17 cellular contexts compared by ENCODE assay signal in genomic region chr14:94995551-94995950, GRCh38.
DNase-seq lines count a peak whose midpoint lies in the region; ATAC-seq, FAIRE-seq and TF ChIP-seq lines count a peak whose summit lies in the region.
"Had no signal": no experiment of that assay in that cellular context is flagged by ENCODE, and none has a peak within 500 bp of the region (broad histone marks: within the 10 kb centered on the region; RNA-seq: fewer than 3 reads in every experiment).

No MANE protein-coding gene starts in this region.

- H3K9ac ChIP-seq in HepG2 (ENCODE audit: insufficient read depth, low read depth, low read length) = no peak overlapping the region

- no peak overlapping the region for H3K4me3 Mint-ChIP-seq in GM23338
- H3K4me3 Mint-ChIP-seq in nephron progenitor cell = no peak overlapping the region
- H3K4me3 Mint-ChIP-seq: CD14-positive monocyte; CD4-positive, alpha-beta T cell; CD8-positive, alpha-beta memory T cell had no signal

- 59% methylated on average over 10 of the region's 10 CpGs for WGBS in HepG2 (ENCODE audit: low lambda C conversion rate)

- H3K27me3 Mint-ChIP-seq in GM23338 (ENCODE audit: insufficient read depth, low read depth, poor library complexity) (no peaks in the 10 kb centered on the region), nephron progenitor cell (ENCODE audit: low read depth, poor library complexity) (peaks cover 61% of the 10 kb centered on the region)

- in situ Hi-C loops in HepG2 (cut with HindIII; ENCODE audit: extremely low pct_ligation_motif_present, low pct_unique_long_range_greater_than_20kb) = no loop called here

- 0 out of 2 replicates have a peak overlapping the region, but pooled peaks have one; percentile 38 for H2AFZ ChIP-seq in GM23338
- no peak overlapping the region for H2AFZ ChIP-seq in HepG2 (ENCODE audit: low read length)

- peaks cover 5% of the 10 kb centered on the region; the same call in 1 of the 2 replicates for H3K9me2 ChIP-seq in GM23338 (ENCODE audit: insufficient read depth)

- DNase-seq in GM23338 (ENCODE audit: low spot score) (no peak), NCI-H69 (lab: John Stamatoyannopoulos, UW) (peak; percentile 34), nephron progenitor cell (no peak), HepG2 (ENCODE audit: low spot score) (no peak), posterior vena cava (ENCODE audit: low spot score) (no peak)
- DNase-seq: CD4-positive, alpha-beta T cell; CD8-positive, alpha-beta memory T cell; DMS53; DMS79 treated with DMSO at 0.1 percent for 48 hours; GF-D8; H7; HCEC 1CT had no signal

- POLR2A ChIA-PET in HepG2 (lab: Yijun Ruan, JAX) = no interaction called here

- peaks cover 20% of the 10 kb centered on the region for H3K4me1 Mint-ChIP-seq in GM23338
- H3K4me1 Mint-ChIP-seq in nephron progenitor cell = peaks cover 7% of the 10 kb centered on the region
- H3K4me1 Mint-ChIP-seq: CD8-positive, alpha-beta memory T cell had no signal

- H3K27ac Mint-ChIP-seq in GM23338 = no peak overlapping the region; the same call in 1 of the 2 replicates
- peak overlapping the region; percentile 53 for H3K27ac Mint-ChIP-seq in nephron progenitor cell
- H3K27ac Mint-ChIP-seq: CD4-positive, alpha-beta T cell; CD8-positive, alpha-beta memory T cell had no signal

- H4K20me1 ChIP-seq in GM23338 (replicated peaks; ENCODE audit: insufficient read depth) (no peaks in the 10 kb centered on the region), HepG2 (ENCODE audit: insufficient read depth, low read length) (no peaks in the 10 kb centered on the region)

- H3K36me3 ChIP-seq in GM23338 (ENCODE audit: insufficient read depth) (no peaks in the 10 kb centered on the region), HepG2 (replicated peaks in 1 of 2; ENCODE audit: control insufficient read depth in 1 of 2, insufficient read depth in 2 of 2, low read length in 2 of 2) (no peaks in the 10 kb centered on the region)

- BruUV-seq in HepG2 (replicated peaks; lab: Mats Ljungman, UMichigan) = no TSS peak

- no peak for FAIRE-seq in HepG2 (lab: Jason Lieb, UNC)
- FAIRE-seq: GM12891, GM18507, H1 had no signal

- CTCF ChIA-PET in HepG2 (lab: Yijun Ruan, JAX; ENCODE audit: low intra/inter-chr PET ratio, low total read pairs) = no interaction called here

- H3K36me3 Mint-ChIP-seq in GM23338 (ENCODE audit: low read depth) (no peaks in the 10 kb centered on the region), nephron progenitor cell (ENCODE audit: low read depth) (no peaks in the 10 kb centered on the region)
- H3K36me3 Mint-ChIP-seq: CD14-positive monocyte; CD8-positive, alpha-beta memory T cell had no signal

- ATAC-seq in GM23338 = no peak
- no peak for ATAC-seq in HepG2
- no peak for ATAC-seq in HG02798 (IDR thresholded peaks at IDR 0.05; ENCODE audit: poor library complexity, unreplicated experiment)

- no peaks in the 10 kb centered on the region for H3F3A ChIP-seq in GM23338 (replicated peaks; ENCODE audit: low read depth)

- no peak overlapping the region for H3K27ac ChIP-seq in GM23338 (ENCODE audit: low read depth)
- H3K27ac ChIP-seq in HepG2 (ENCODE audit: extremely low read length, insufficient read depth, low read length) = no peak overlapping the region

- H3K4me3 ChIP-seq in GM23338 = no peak overlapping the region
- no peak overlapping the region for H3K4me3 ChIP-seq in HepG2 (replicated peaks in 1 of 3; ENCODE audit: insufficient read depth in 1 of 3, low read depth in 2 of 3, low read length in 3 of 3)

- no peaks in the 10 kb centered on the region for H3K9me3 Mint-ChIP-seq in GM23338
- H3K9me3 Mint-ChIP-seq in nephron progenitor cell = no peaks in the 10 kb centered on the region
- H3K9me3 Mint-ChIP-seq: CD4-positive, alpha-beta T cell; CD8-positive, alpha-beta memory T cell had no signal

- TF ChIP-seq POLR2A in HepG2 (IDR thresholded peaks at IDR 0.05; ENCODE audit: insufficient read depth in 1 of 2, low read depth in 2 of 2, low read length in 2 of 2) = no peak

- H3K79me2 ChIP-seq in GM23338 (replicated peaks; ENCODE audit: insufficient read depth) (no peaks in the 10 kb centered on the region), HepG2 (ENCODE audit: insufficient read depth, low read length) (no peaks in the 10 kb centered on the region)

- TF ChIP-seq CTCF in GM23338 (conservative IDR thresholded peaks at IDR 0.05; ENCODE audit: low read depth in 2 of 2) (no peak), nephron progenitor cell (IDR thresholded peaks at IDR 0.05) (no peak), HepG2 (CRISPR knock-in tag; IDR thresholded peaks at IDR 0.05) (no peak)

- no peaks in the 10 kb centered on the region for H3K27me3 ChIP-seq in GM23338 (ENCODE audit: insufficient read depth)
- H3K27me3 ChIP-seq in HepG2 (ENCODE audit: control insufficient read depth in 1 of 2, insufficient read depth in 2 of 2, low read length in 2 of 2) = peaks cover 1 to 28% of the 10 kb centered on the region in 2 experiments; a peak in 3 of 5 replicates

- H3K9me3 ChIP-seq in HepG2 (ENCODE audit: low read length) = no peaks in the 10 kb centered on the region

- TF ChIP-seq EP300 in HepG2 (IDR thresholded peaks at IDR 0.05; ENCODE audit: low read depth in 2 of 2, low read length in 2 of 2) (no peak), HepG2 (CRISPR knock-in tag; IDR thresholded peaks at IDR 0.05; ENCODE audit: borderline replicate concordance) (no peak)

- H3K4me1 ChIP-seq in GM23338 (ENCODE audit: insufficient read depth) = peaks cover 13% of the 10 kb centered on the region; the same call in 1 of the 2 replicates
- no peaks in the 10 kb centered on the region for H3K4me1 ChIP-seq in HepG2 (ENCODE audit: insufficient read depth, low read length)

- no peak for TF ChIP-seq RAD21 in HepG2 (CRISPR knock-in tag; IDR thresholded peaks at IDR 0.05)

- H3K4me2 ChIP-seq in GM23338 (no peak overlapping the region), HepG2 (ENCODE audit: low read depth, low read length) (no peak overlapping the region)

- intact Hi-C loops in HepG2 (cut with micrococcal nuclease; ENCODE audit: unreplicated experiment) (no loop called here), posterior vena cava (cut with DNase I) (no loop called here)

TF ChIP-seq in GM23338, 12 proteins besides CTCF, POLR2A, EP300 and RAD21 (continues in another document):
- TF ChIP-seq ZNF114 (CRISPR knock-in tag; IDR thresholded peaks at IDR 0.05) (no peak), JUNB (IDR thresholded peaks at IDR 0.05; ENCODE audit: unreplicated experiment) (no peak), POLR2AphosphoS5 (IDR thresholded peaks at IDR 0.05; ENCODE audit: low read depth) (no peak), EZH2phosphoT487 (IDR thresholded peaks at IDR 0.05; ENCODE audit: unreplicated experiment) (no peak), CREB1 (CRISPR knock-in tag; IDR thresholded peaks at IDR 0.05; ENCODE audit: low read depth) (no peak), ZNF331 (CRISPR knock-in tag; IDR thresholded peaks at IDR 0.05; ENCODE audit: low read depth) (no peak)

TF ChIP-seq in HepG2, 621 proteins besides CTCF, POLR2A, EP300 and RAD21:
- no peak for TF ChIP-seq SNAI1 (CRISPR knock-in tag; IDR thresholded peaks at IDR 0.05; ENCODE audit: borderline replicate concordance)
- TF ChIP-seq CAMTA2 (CRISPR knock-in tag; IDR thresholded peaks at IDR 0.05; ENCODE audit: borderline replicate concordance) = no peak
- TF ChIP-seq SIX4 (CRISPR knock-in tag; IDR thresholded peaks at IDR 0.05) = no peak
TF ChIP-seq in HepG2: peak in this region for 0.
